12 cellular contexts compared by ENCODE assay signal in genomic region chr1:156663178-156663577, GRCh38. TPM values are rescaled to one million over a fixed set of nuclear protein-coding genes. Genes with fewer than 3 reads are reported as not detected.
DNase-seq lines count a peak whose midpoint lies in the region; ATAC-seq and TF ChIP-seq lines count a peak whose summit lies in the region.
"Had no signal": no experiment of that assay in that cellular context is flagged by ENCODE, and none has a peak within 500 bp of the region (broad histone marks: within the 10 kb centered on the region; RNA-seq: fewer than 3 reads in every experiment).

No MANE protein-coding gene starts in this region.

- POLR2A ChIA-PET in activated CD4-positive, alpha-beta T cell treated with anti-CD3 and anti-CD28 coated beads, Interleukin-2, amount 10 ng/mL, durations not matched to agents 7 days and 5 days (lab: Charles Lee), result no interaction called here

- H3K4me1 Mint-ChIP-seq in activated CD4-positive, alpha-beta T cell treated with anti-CD3 and anti-CD28 coated beads, Interleukin-2, amount 10 ng/mL, durations not matched to agents 7 days and 5 days, result peaks cover 51% of the 10 kb centered on the region

- in situ Hi-C loops in astrocyte of the spinal cord (cut with HindIII; ENCODE audit: low sequenced_read_pairs), result no loop called here
- in situ Hi-C loops in transverse colon (cut with MboI; ENCODE audit: low pct_ligation_motif_present in 1 of 4, low pct_unique_long_range_greater_than_20kb in 1 of 4, low sequenced_read_pairs in 3 of 4), result no loop called here
- in situ Hi-C loops in ACHN (cut with HindIII; ENCODE audit: low pct_ligation_motif_present, low pct_unique_long_range_greater_than_20kb, low sequenced_read_pairs), result no loop called here

- H3K4me3 ChIP-seq in astrocyte of the spinal cord (ENCODE audit: low read depth, low read length), result no peak overlapping the region
- H3K4me3 ChIP-seq in transverse colon, result no peak overlapping the region

- CTCF ChIA-PET in activated CD4-positive, alpha-beta T cell treated with anti-CD3 and anti-CD28 coated beads, Interleukin-2, amount 10 ng/mL, durations not matched to agents 7 days and 5 days (lab: Charles Lee), result interaction anchor here (0.9 to 6.6 kb wide), 2 partner anchors 55 to 63 kb away, joined by 4 to 54 read pairs; partner anchors contain the start of genes ISG20L2 and METTL25B

- no peaks in the 10 kb centered on the region for H3K36me3 ChIP-seq in transverse colon
- H3K36me3 ChIP-seq: brain microvascular endothelial cell had no signal

- H3K27ac Mint-ChIP-seq in activated CD4-positive, alpha-beta T cell treated with anti-CD3 and anti-CD28 coated beads, Interleukin-2, amount 10 ng/mL, durations not matched to agents 7 days and 5 days, result peak overlapping the region; percentile 34

- no peak for TF ChIP-seq CTCF in astrocyte of the spinal cord (IDR thresholded peaks at IDR 0.05; ENCODE audit: low read depth, low read length)
- TF ChIP-seq CTCF in transverse colon (IDR thresholded peaks at IDR 0.05), result no peak

- H3K27ac ChIP-seq in layer of hippocampus (ENCODE audit: low read depth, low read length) (peak overlapping the region; percentile 36), transverse colon (peak overlapping the region; percentile 72 to 89 (median 87))

- ATAC-seq in esophagus mucosa, result no peak

- intact Hi-C loops in transverse colon (cut with DNase I; ENCODE audit: low total_unique reads), result no loop called here

- H3K27me3 Mint-ChIP-seq in activated CD4-positive, alpha-beta T cell treated with anti-CD3 and anti-CD28 coated beads, Interleukin-2, amount 10 ng/mL, durations not matched to agents 7 days and 5 days, result peaks cover 15% of the 10 kb centered on the region

- peaks cover 50 to 87% (median 65%) of the 10 kb centered on the region in 4 donors for H3K4me1 ChIP-seq in transverse colon

- no peaks in the 10 kb centered on the region for H3K9me3 ChIP-seq in transverse colon

- no peak for TF ChIP-seq EP300 in transverse colon (IDR thresholded peaks at IDR 0.05; ENCODE audit: low read depth)

- DNase-seq in activated CD4-positive, alpha-beta T cell treated with anti-CD3 and anti-CD28 coated beads, Interleukin-2, amount 10 ng/mL, durations not matched to agents 7 days and 5 days, result no peak
- DNase-seq in activated CD4-positive, alpha-beta T cell treated with anti-CD3 and anti-CD28 coated beads, Interleukin-2, amount 50 U/mL, for 48 hours, result no peak
- peak; percentile 69 for DNase-seq in astrocyte of the spinal cord (ENCODE audit: low read depth, low spot score)
- no peak for DNase-seq in transverse colon
- DNase-seq in middle frontal gyrus (ENCODE audit: extremely low spot score, low spot score), result no peak
- no peak for DNase-seq in ACHN
- DNase-seq: brain microvascular endothelial cell had no signal

- WGBS in transverse colon (ENCODE audit: low coverage in 1 of 2), 2 donors, result 47 to 50% methylated on average over 2 to 5 of the region's 5 CpGs

- no peaks in the 10 kb centered on the region for H3K36me3 Mint-ChIP-seq in activated CD4-positive, alpha-beta T cell treated with anti-CD3 and anti-CD28 coated beads, Interleukin-2, amount 10 ng/mL, durations not matched to agents 7 days and 5 days (ENCODE audit: low read depth)

- H3K9me3 Mint-ChIP-seq in activated CD4-positive, alpha-beta T cell treated with anti-CD3 and anti-CD28 coated beads, Interleukin-2, amount 10 ng/mL, durations not matched to agents 7 days and 5 days, result no peaks in the 10 kb centered on the region

- TF ChIP-seq POLR2A in transverse colon (IDR thresholded peaks at IDR 0.05), result no peak

- no peaks in the 10 kb centered on the region for H3K27me3 ChIP-seq in layer of hippocampus (ENCODE audit: control insufficient read depth, insufficient read depth, low read length)
- H3K27me3 ChIP-seq in transverse colon, result no peaks in the 10 kb centered on the region
- H3K27me3 ChIP-seq: brain microvascular endothelial cell had no signal

- H3K4me3 Mint-ChIP-seq in activated CD4-positive, alpha-beta T cell treated with anti-CD3 and anti-CD28 coated beads, Interleukin-2, amount 10 ng/mL, durations not matched to agents 7 days and 5 days, result no peak overlapping the region

RNA-seq across cellular contexts. Expression of gene NES, which starts 14.0 kb away (rescaled TPM):
- not detected for total RNA-seq in activated CD4-positive, alpha-beta T cell treated with anti-CD3 and anti-CD28 coated beads, Interleukin-2, amount 10 ng/mL, durations not matched to agents 7 days and 5 days
- total RNA-seq in transverse colon, result 10 to 100 TPM in 1 of 4 donors, 1 to 10 TPM in 3; 3.3 to 15.5 (median 5.5) TPM
- total RNA-seq in esophagus mucosa, result 3.0 TPM
- total RNA-seq: T-helper 2 cell treated with Interferon-gamma antibody and Interleukin-4, amounts not matched to agents 100 ng/mL and 5 ng/mL, for 36 hours had no signal

RNA-seq across cellular contexts. Expression of gene BCAN, which starts 21.3 kb away (rescaled TPM):
- not detected for total RNA-seq in activated CD4-positive, alpha-beta T cell treated with anti-CD3 and anti-CD28 coated beads, Interleukin-2, amount 10 ng/mL, durations not matched to agents 7 days and 5 days
- total RNA-seq in transverse colon (under 1 TPM in 2 of 4 donors, not detected in 2; 0.55 to 0.95 TPM), esophagus mucosa (not detected)
- total RNA-seq: lung microvascular endothelial cell; T-helper 2 cell treated with Interferon-gamma antibody and Interleukin-4, amounts not matched to agents 100 ng/mL and 5 ng/mL, for 36 hours had no signal

RNA-seq across cellular contexts. Expression of gene CRABP2, which starts 42.2 kb away (rescaled TPM):
- total RNA-seq in activated CD4-positive, alpha-beta T cell treated with anti-CD3 and anti-CD28 coated beads, Interleukin-2, amount 10 ng/mL, durations not matched to agents 7 days and 5 days, result 1 to 10 TPM in 1 of 2 experiments, under 1 TPM in 1; 0.77 to 1.1 TPM
- total RNA-seq in transverse colon, result 1 to 10 TPM in 1 of 4 donors, under 1 TPM in 1, not detected in 2; 0.79 to 1.9 TPM
- 1,373 TPM for total RNA-seq in esophagus mucosa
- total RNA-seq: lung microvascular endothelial cell had no signal

RNA-seq across cellular contexts. Expression of gene HAPLN2, which starts 44.0 kb away (rescaled TPM):
- total RNA-seq in activated CD4-positive, alpha-beta T cell treated with anti-CD3 and anti-CD28 coated beads, Interleukin-2, amount 10 ng/mL, durations not matched to agents 7 days and 5 days, result under 1 TPM in 1 of 2 experiments, not detected in 1; 0.62 TPM
- total RNA-seq in transverse colon (1 to 10 TPM in 1 of 4 donors, under 1 TPM in 1, not detected in 2; 0.55 to 1.9 TPM), esophagus mucosa (not detected)
- total RNA-seq: HT1080; lung microvascular endothelial cell; T-helper 2 cell treated with Interferon-gamma antibody and Interleukin-4, amounts not matched to agents 100 ng/mL and 5 ng/mL, for 36 hours had no signal

Comparison
In these comparisons a context has a peak if more than half of its experiments do, and no peak if none do; other contexts are left out.
1. RNA of gene CRABP2, which starts 42.2 kb away (total RNA-seq): 1,373 TPM in esophagus mucosa (single experiment); 0.77 to 1.1 TPM in activated CD4-positive, alpha-beta T cell treated with anti-CD3 and anti-CD28 coated beads, Interleukin-2, amount 10 ng/mL, durations not matched to agents 7 days and 5 days and 0.79 to 1.9 TPM in transverse colon; every median in the first group is over 100 times any median in the second.